17 cellular contexts compared by ENCODE assay signal in genomic region chr6:130794686-130795085, GRCh38. TPM values are rescaled to one million over a fixed set of nuclear protein-coding genes. Genes with fewer than 3 reads are reported as not detected.
DNase-seq lines count a peak whose midpoint lies in the region; ATAC-seq and TF ChIP-seq lines count a peak whose summit lies in the region.
"Had no signal": no experiment of that assay in that cellular context is flagged by ENCODE, and none has a peak within 500 bp of the region (broad histone marks: within the 10 kb centered on the region; RNA-seq: fewer than 3 reads in every experiment).

No MANE protein-coding gene starts in this region.

- ATAC-seq in GM23338 (no peak), T-helper 17 cell (no peak)
- peak; percentile 45 for ATAC-seq in stimulated activated memory B cell treated with anti-CD40 and anti-IgM and Interleukin-4, amounts not matched to agents 10 μg/mL and 1 μg/mL and 100 μg/mL, for 72 hours

- H3K27ac Mint-ChIP-seq in GM23338 (peak overlapping the region; percentile 16; the same call in 1 of the 2 replicates), T-helper 17 cell (no peak overlapping the region)
- no peak overlapping the region for H3K27ac Mint-ChIP-seq in stimulated activated memory B cell treated with anti-CD40 and anti-IgM and Interleukin-4, amounts not matched to agents 10 μg/mL and 1 μg/mL and 100 μg/mL, for 72 hours
- H3K27ac Mint-ChIP-seq: CD14-positive monocyte; CD4-positive, alpha-beta memory T cell had no signal

- H3K4me3 Mint-ChIP-seq in GM23338 (no peak overlapping the region), T-helper 17 cell (no peak overlapping the region)
- no peak overlapping the region for H3K4me3 Mint-ChIP-seq in stimulated activated memory B cell treated with anti-CD40 and anti-IgM and Interleukin-4, amounts not matched to agents 10 μg/mL and 1 μg/mL and 100 μg/mL, for 72 hours
- H3K4me3 Mint-ChIP-seq: CD14-positive monocyte; CD4-positive, alpha-beta memory T cell had no signal

- H3K9me2 ChIP-seq in GM23338 (ENCODE audit: insufficient read depth): 0 out of 2 replicates have a peak, but pooled peaks cover 5% of the 10 kb centered on the region

- no peaks in the 10 kb centered on the region for H3K79me2 ChIP-seq in GM23338 (replicated peaks; ENCODE audit: insufficient read depth)

- no peaks in the 10 kb centered on the region for H3K27me3 ChIP-seq in GM23338 (ENCODE audit: insufficient read depth)
- H3K27me3 ChIP-seq: BLaER1 had no signal

- H3K4me3 ChIP-seq in GM23338 (no peak overlapping the region), choroid plexus epithelial cell (ENCODE audit: low read depth, low read length) (no peak overlapping the region), foreskin fibroblast (ENCODE audit: low read depth in 1 of 2, low read length in 2 of 2) (no peak overlapping the region)
- H3K4me3 ChIP-seq: BLaER1, HAP-1 had no signal

- H3K4me1 Mint-ChIP-seq in GM23338 (peaks cover 22% of the 10 kb centered on the region; the same call in 2 of the 3 replicates), T-helper 17 cell (no peaks in the 10 kb centered on the region)
- H3K4me1 Mint-ChIP-seq in stimulated activated memory B cell treated with anti-CD40 and anti-IgM and Interleukin-4, amounts not matched to agents 10 μg/mL and 1 μg/mL and 100 μg/mL, for 72 hours: peaks cover 5% of the 10 kb centered on the region
- H3K4me1 Mint-ChIP-seq: CD14-positive monocyte; CD4-positive, alpha-beta memory T cell had no signal

- DNase-seq in GM23338 (ENCODE audit: low spot score): no peak
- DNase-seq in choroid plexus epithelial cell (ENCODE audit: low read depth): peak; percentile 22
- DNase-seq in left kidney (ENCODE audit: low read depth, low spot score): peak; percentile 8
- DNase-seq in T-helper 17 cell: no peak
- DNase-seq in foreskin fibroblast: no peak
- no peak for DNase-seq in NK-92 (lab: John Stamatoyannopoulos, UW; ENCODE audit: unreplicated experiment)
- DNase-seq: Calu3; CD4-positive, alpha-beta memory T cell; DMS79 treated with DMSO at 0.1 percent for 48 hours; GF-D8 had no signal

- H4K20me1 ChIP-seq in GM23338 (replicated peaks; ENCODE audit: insufficient read depth): no peaks in the 10 kb centered on the region
- H4K20me1 ChIP-seq: BLaER1 had no signal

- H3F3A ChIP-seq in GM23338 (replicated peaks; ENCODE audit: low read depth): no peaks in the 10 kb centered on the region

- peaks cover 12% of the 10 kb centered on the region; the same call in 1 of the 2 replicates for H3K4me1 ChIP-seq in GM23338 (ENCODE audit: insufficient read depth)
- H3K4me1 ChIP-seq: BLaER1, HAP-1 had no signal

- H3K9me3 Mint-ChIP-seq in GM23338: peaks cover 3% of the 10 kb centered on the region; the same call in 1 of the 3 replicates
- no peaks in the 10 kb centered on the region for H3K9me3 Mint-ChIP-seq in stimulated activated memory B cell treated with anti-CD40 and anti-IgM and Interleukin-4, amounts not matched to agents 10 μg/mL and 1 μg/mL and 100 μg/mL, for 72 hours

- no peak overlapping the region for H3K27ac ChIP-seq in GM23338 (ENCODE audit: low read depth)
- H3K27ac ChIP-seq: BLaER1 had no signal

- H3K27me3 Mint-ChIP-seq in GM23338 (ENCODE audit: insufficient read depth, low read depth, poor library complexity): no peaks in the 10 kb centered on the region
- peaks cover 9% of the 10 kb centered on the region for H3K27me3 Mint-ChIP-seq in stimulated activated memory B cell treated with anti-CD40 and anti-IgM and Interleukin-4, amounts not matched to agents 10 μg/mL and 1 μg/mL and 100 μg/mL, for 72 hours
- no peaks in the 10 kb centered on the region for H3K27me3 Mint-ChIP-seq in T-helper 17 cell

- no peak for TF ChIP-seq CTCF in GM23338 (conservative IDR thresholded peaks at IDR 0.05; ENCODE audit: low read depth in 2 of 2)
- no peak for TF ChIP-seq CTCF in choroid plexus epithelial cell (conservative IDR thresholded peaks at IDR 0.05; ENCODE audit: low read depth, low read length)
- TF ChIP-seq CTCF in foreskin fibroblast (IDR thresholded peaks at IDR 0.05; ENCODE audit: low read depth, low read length): no peak

- H3K4me2 ChIP-seq in GM23338: 0 out of 2 replicates have a peak overlapping the region, but pooled peaks have one; percentile 9
- H3K4me2 ChIP-seq: BLaER1 had no signal

- no peaks in the 10 kb centered on the region for H3K36me3 ChIP-seq in GM23338 (ENCODE audit: insufficient read depth)
- H3K36me3 ChIP-seq: BLaER1, HAP-1 had no signal

- no peaks in the 10 kb centered on the region for H3K9me3 ChIP-seq in T-helper 17 cell (ENCODE audit: control insufficient read depth, low read length, poor library complexity, severe bottlenecking)
- H3K9me3 ChIP-seq: BLaER1, HAP-1 had no signal

- no peak overlapping the region for H2AFZ ChIP-seq in GM23338

- H3K36me3 Mint-ChIP-seq in GM23338 (ENCODE audit: low read depth) (no peaks in the 10 kb centered on the region), T-helper 17 cell (ENCODE audit: low read depth) (peaks cover 2% of the 10 kb centered on the region)
- no peaks in the 10 kb centered on the region for H3K36me3 Mint-ChIP-seq in stimulated activated memory B cell treated with anti-CD40 and anti-IgM and Interleukin-4, amounts not matched to agents 10 μg/mL and 1 μg/mL and 100 μg/mL, for 72 hours
- H3K36me3 Mint-ChIP-seq: CD14-positive monocyte; CD4-positive, alpha-beta memory T cell had no signal

TF ChIP-seq in GM23338, 12 proteins besides CTCF, POLR2A, EP300 and RAD21 (continues in another document):
- no peak for TF ChIP-seq STAT1 (IDR thresholded peaks at IDR 0.05; ENCODE audit: unreplicated experiment)
- no peak for TF ChIP-seq ZNF331 (CRISPR knock-in tag; IDR thresholded peaks at IDR 0.05; ENCODE audit: low read depth)
- no peak for TF ChIP-seq NANOG (IDR thresholded peaks at IDR 0.05; ENCODE audit: borderline replicate concordance)
- TF ChIP-seq ETS1 (IDR thresholded peaks at IDR 0.05): no peak
- TF ChIP-seq JUNB (IDR thresholded peaks at IDR 0.05; ENCODE audit: unreplicated experiment): no peak
- TF ChIP-seq CREB1 (CRISPR knock-in tag; IDR thresholded peaks at IDR 0.05; ENCODE audit: low read depth): no peak

RNA-seq across cellular contexts. Expression of gene SMLR1, which starts 32.5 kb away (rescaled TPM):
- not detected in 2 replicates for total RNA-seq in GM23338 (2014; rRNA removed; shearing (Covaris generic))
- 0.09 TPM in 1 of 2 replicates, not detected in the other for polyA plus RNA-seq in GM23338 (2016; fragmentation: Nextera tagmentation; extraction: Ambion mirVana)
- total RNA-seq in T-helper 17 cell: not detected
- total RNA-seq: Calu3; CD4-positive, alpha-beta memory T cell; H4; HT-29 had no signal
- polyA plus RNA-seq: AG04450; CD14-positive monocyte; CD4-positive, alpha-beta memory T cell had no signal

Comparison
In these comparisons a context has a peak if more than half of its experiments do, and no peak if none do; other contexts are left out.
1. DNase-seq: peak in choroid plexus epithelial cell (single experiment) and left kidney (single experiment); none in GM23338 (single experiment), T-helper 17 cell (0 of 3), foreskin fibroblast (0 of 2) and NK-92 (single experiment).